In genomic region chr5:72523960-72524582, GRCh38 we compare ENCODE assay signal across 9 cellular contexts. TPM values are rescaled to one million over a fixed set of nuclear protein-coding genes. Genes with fewer than 3 reads are reported as not detected.
DNase-seq lines count a peak whose midpoint lies in the region; ATAC-seq and TF ChIP-seq lines count a peak whose summit lies in the region.
"Had no signal": no experiment of that assay in that cellular context is flagged by ENCODE, and none has a peak within 500 bp of the region (broad histone marks: within the 10 kb centered on the region; RNA-seq: fewer than 3 reads in every experiment).

No MANE protein-coding gene starts in this region.

- ATAC-seq in omental fat pad (ENCODE audit: low FRiP score), result peak; percentile 64
- no peak for ATAC-seq in GM21528 (IDR thresholded peaks at IDR 0.05; ENCODE audit: low FRiP score, unreplicated experiment)

- peak; percentile 88 for DNase-seq in EH (ENCODE audit: low read depth)
- DNase-seq in HFF-Myc (ENCODE audit: extremely low read depth, low read depth), result peak; percentile 55
- peak; percentile 87 for DNase-seq in OCI-M1 (lab: John Stamatoyannopoulos, UW)
- DNase-seq in epithelial cell of proximal tubule (ENCODE audit: low read depth), result peak; percentile 39
- DNase-seq in omental fat pad (ENCODE audit: low spot score), result no peak
- DNase-seq in effector CD8-positive, alpha-beta T cell (lab: John Stamatoyannopoulos, UW), result no peak
- DNase-seq in retina, result no peak
- DNase-seq: activated B cell treated with CpG ODN at 0.5 μM for 24 hours had no signal

- TF ChIP-seq CTCF in HFF-Myc (IDR thresholded peaks at IDR 0.05; ENCODE audit: low read depth, low read length, missing control alignments), result peak; percentile 45
- peak; percentile 75 for TF ChIP-seq CTCF in epithelial cell of proximal tubule (conservative IDR thresholded peaks at IDR 0.05; ENCODE audit: low read depth, low read length)
- TF ChIP-seq CTCF in omental fat pad (IDR thresholded peaks at IDR 0.05), result no peak

- no peak overlapping the region for H3K4me3 ChIP-seq in HFF-Myc (replicated peaks; ENCODE audit: low read depth, low read length)
- no peak overlapping the region for H3K4me3 ChIP-seq in epithelial cell of proximal tubule (ENCODE audit: low read depth, low read length)

RNA-seq across cellular contexts. Expression of gene ZNF366, which starts 16.9 kb away (rescaled TPM):
- total RNA-seq in epithelial cell of proximal tubule (not detected in 2 replicates), omental fat pad (10 to 100 TPM in 2 of 4 donors, 1 to 10 TPM in 1, under 1 TPM in 1; 0.74 to 25.2 (median 6.5) TPM)
- total RNA-seq: activated B cell treated with CpG ODN at 0.5 μM for 24 hours had no signal

Comparison
In these comparisons a context has a peak if more than half of its experiments do, and no peak if none do; other contexts are left out.
1. DNase-seq: peak in EH (single experiment), HFF-Myc (single experiment), OCI-M1 (single experiment) and epithelial cell of proximal tubule (single experiment); none in omental fat pad (single experiment), effector CD8-positive, alpha-beta T cell (single experiment) and retina (single experiment).
2. CTCF ChIP-seq: peak in HFF-Myc (single experiment) and epithelial cell of proximal tubule (single experiment); none in omental fat pad (0 of 3).